Comparison of ENCODE assay signal across 1 cellular context in genomic region chr17:79393358-79394038, GRCh38.
A peak's percentile ranks its signal among the peaks of the same experiment; 100 is the strongest.
TF ChIP-seq lines count a peak whose summit lies in the region.

No MANE protein-coding gene starts in this region.

TF ChIP-seq in HEK293, 187 proteins besides CTCF, POLR2A, EP300 and RAD21 (continued from another document):
- TF ChIP-seq ZNF645 (tag by site-specific recombination; IDR thresholded peaks at IDR 0.05) (no peak), KLF17 (tag by site-specific recombination; IDR thresholded peaks at IDR 0.05) (0 out of 2 replicates have a peak, but pooled peaks have one; percentile 39), ZNF2 (tag by site-specific recombination; IDR thresholded peaks at IDR 0.05) (peak; percentile 73; the same call in 1 of the 2 replicates), ZNF658 (tag by site-specific recombination; IDR thresholded peaks at IDR 0.05) (no peak), ZNF792 (tag by site-specific recombination; IDR thresholded peaks at IDR 0.05) (no peak), ZNF791 (tag by site-specific recombination; IDR thresholded peaks at IDR 0.05) (no peak), ZBTB7A (tag by site-specific recombination; IDR thresholded peaks at IDR 0.05; ENCODE audit: low read depth) (0 out of 2 replicates have a peak, but pooled peaks have one; percentile 25), ZFP69B (tag by site-specific recombination; IDR thresholded peaks at IDR 0.05) (no peak), ZNF175 (tag by site-specific recombination; IDR thresholded peaks at IDR 0.05) (no peak)
